In genomic region chr1:16187748-16188401, GRCh38 we compare ENCODE assay signal across 1 cellular context.
A peak's percentile ranks its signal among the peaks of the same experiment; 100 is the strongest.
TF ChIP-seq lines count a peak whose summit lies in the region.

No MANE protein-coding gene starts in this region.

TF ChIP-seq in HepG2, 621 proteins besides CTCF, POLR2A, EP300 and RAD21 (continued from another document and continues in another):
- no peak for TF ChIP-seq CSRNP2 (CRISPR knock-in tag; conservative IDR thresholded peaks at IDR 0.05; ENCODE audit: low read depth)
- TF ChIP-seq JUND (CRISPR knock-in tag; IDR thresholded peaks at IDR 0.05): no peak
- no peak for TF ChIP-seq ISL2 (CRISPR knock-in tag; IDR thresholded peaks at IDR 0.05)
- TF ChIP-seq TIGD3 (CRISPR knock-in tag; IDR thresholded peaks at IDR 0.05; ENCODE audit: borderline replicate concordance): no peak
- no peak for TF ChIP-seq HMG20B (CRISPR knock-in tag; conservative IDR thresholded peaks at IDR 0.05)
- no peak for TF ChIP-seq SIN3A (IDR thresholded peaks at IDR 0.05; ENCODE audit: borderline replicate concordance, low read depth, low read length)
- TF ChIP-seq BRCA1 (CRISPR knock-in tag; IDR thresholded peaks at IDR 0.05): no peak
- TF ChIP-seq ZNF558 (CRISPR knock-in tag; IDR thresholded peaks at IDR 0.05; ENCODE audit: borderline replicate concordance): no peak
- TF ChIP-seq NFE2L1 (CRISPR knock-in tag; IDR thresholded peaks at IDR 0.05; ENCODE audit: borderline replicate concordance): no peak
- no peak for TF ChIP-seq CC2D1A (CRISPR knock-in tag; IDR thresholded peaks at IDR 0.05)
- TF ChIP-seq ZNF775 (CRISPR knock-in tag; IDR thresholded peaks at IDR 0.05; ENCODE audit: borderline replicate concordance): no peak
- TF ChIP-seq ZBTB44 (CRISPR knock-in tag; IDR thresholded peaks at IDR 0.05): no peak
- no peak for TF ChIP-seq ZNF33B (CRISPR knock-in tag; IDR thresholded peaks at IDR 0.05)
- peak; percentile 90 for TF ChIP-seq SMC3 (IDR thresholded peaks at IDR 0.05; ENCODE audit: low read length)
- TF ChIP-seq HDAC2 (CRISPR knock-in tag; IDR thresholded peaks at IDR 0.05): peak; percentile 61; the same call in 1 of the 2 replicates
- TF ChIP-seq THYN1 (CRISPR knock-in tag; IDR thresholded peaks at IDR 0.05; ENCODE audit: borderline replicate concordance, low read depth): no peak
- no peak for TF ChIP-seq MAFK (conservative IDR thresholded peaks at IDR 0.05 in 1 of 2, IDR thresholded peaks at IDR 0.05 in 1 of 2; ENCODE audit: low read length in 2 of 2)
- no peak for TF ChIP-seq ZNF280B (CRISPR knock-in tag; IDR thresholded peaks at IDR 0.05; ENCODE audit: borderline replicate concordance)
- TF ChIP-seq ZNF747 (CRISPR knock-in tag; IDR thresholded peaks at IDR 0.05; ENCODE audit: borderline replicate concordance): no peak
- no peak for TF ChIP-seq ZNF562 (CRISPR knock-in tag; IDR thresholded peaks at IDR 0.05; ENCODE audit: borderline replicate concordance)
- 0 out of 2 replicates have a peak, but pooled peaks have one; percentile 17 for TF ChIP-seq BHLHE40 (IDR thresholded peaks at IDR 0.05; ENCODE audit: low read length)
- TF ChIP-seq DNMT1 (CRISPR knock-in tag; IDR thresholded peaks at IDR 0.05): no peak
- no peak for TF ChIP-seq NR2C2 (CRISPR knock-in tag; IDR thresholded peaks at IDR 0.05; ENCODE audit: borderline replicate concordance)
- TF ChIP-seq ZBTB21 (CRISPR knock-in tag; IDR thresholded peaks at IDR 0.05): no peak
- TF ChIP-seq ZNF362 (CRISPR knock-in tag; IDR thresholded peaks at IDR 0.05; ENCODE audit: borderline replicate concordance): peak; percentile 55; the same call in 1 of the 2 replicates
- 0 out of 4 replicates have a peak, but pooled peaks of 1 of the 2 experiments have one; percentile 38 for TF ChIP-seq KLF16 (CRISPR knock-in tag; IDR thresholded peaks at IDR 0.05)
- TF ChIP-seq ZBTB38 (CRISPR knock-in tag; IDR thresholded peaks at IDR 0.05): 0 out of 2 replicates have a peak, but pooled peaks have one; percentile 29
- no peak for TF ChIP-seq ZFAT (CRISPR knock-in tag; conservative IDR thresholded peaks at IDR 0.05)
- TF ChIP-seq RNF2 (conservative IDR thresholded peaks at IDR 0.05; ENCODE audit: low read depth): no peak
- no peak for TF ChIP-seq ZNF772 (CRISPR knock-in tag; IDR thresholded peaks at IDR 0.05)
- TF ChIP-seq ZBTB49 (CRISPR knock-in tag; IDR thresholded peaks at IDR 0.05; ENCODE audit: borderline replicate concordance): peak; percentile 73; the same call in 1 of the 2 replicates
- 0 out of 2 replicates have a peak, but pooled peaks have one; percentile 30 for TF ChIP-seq PATZ1 (CRISPR knock-in tag; IDR thresholded peaks at IDR 0.05)
- no peak for TF ChIP-seq GMEB2 (CRISPR knock-in tag; IDR thresholded peaks at IDR 0.05; ENCODE audit: low read depth)
- no peak for TF ChIP-seq MXD1 (CRISPR knock-in tag; IDR thresholded peaks at IDR 0.05)
- no peak for TF ChIP-seq GTF2F1 (IDR thresholded peaks at IDR 0.05; ENCODE audit: low read length)
- no peak for TF ChIP-seq ZXDC (CRISPR knock-in tag; IDR thresholded peaks at IDR 0.05)
- TF ChIP-seq SNAPC2 (CRISPR knock-in tag; IDR thresholded peaks at IDR 0.05): no peak
- TF ChIP-seq ZHX1 (CRISPR knock-in tag; IDR thresholded peaks at IDR 0.05; ENCODE audit: low read depth): no peak
